In genomic region chr14:74911704-74912103, GRCh38 we compare ENCODE assay signal across 2 cellular contexts.
TF ChIP-seq lines count a peak whose summit lies in the region.

No MANE protein-coding gene starts in this region.

TF ChIP-seq in HCT116, 20 proteins besides CTCF, POLR2A, EP300 and RAD21 (continued from another document):
- TF ChIP-seq CEBPB (IDR thresholded peaks at IDR 0.05; ENCODE audit: low read depth) (no peak), EZH2phosphoT487 (IDR thresholded peaks at IDR 0.05; ENCODE audit: borderline replicate concordance) (no peak), JUND (IDR thresholded peaks at IDR 0.05) (no peak), EZH2 (IDR thresholded peaks at IDR 0.05) (no peak), CBX3 (IDR thresholded peaks at IDR 0.05; ENCODE audit: low read depth) (no peak), ZNF274 (IDR thresholded peaks at IDR 0.05; ENCODE audit: low read depth, low read length) (no peak), SP1 (IDR thresholded peaks at IDR 0.05; ENCODE audit: low read depth) (no peak), POLR2AphosphoS5 (IDR thresholded peaks at IDR 0.05; ENCODE audit: low read depth, low read length) (no peak)
TF ChIP-seq in HCT116: peak in this region for 0.

TF ChIP-seq in SK-N-SH treated with all-trans-retinoic acid at 6 μM for 48 hours, 23 proteins besides CTCF, POLR2A, EP300 and RAD21:
- TF ChIP-seq ARNTL (CRISPR knock-in tag; IDR thresholded peaks at IDR 0.05; ENCODE audit: borderline replicate concordance, low read depth) (no peak), RARB (CRISPR knock-in tag; IDR thresholded peaks at IDR 0.05) (no peak), CSDC2 (CRISPR knock-in tag; IDR thresholded peaks at IDR 0.05) (no peak), OSR1 (CRISPR knock-in tag; IDR thresholded peaks at IDR 0.05) (no peak), ZNF8 (CRISPR knock-in tag; IDR thresholded peaks at IDR 0.05) (no peak), GLIS3 (CRISPR knock-in tag; IDR thresholded peaks at IDR 0.05) (no peak), ESRRG (CRISPR knock-in tag; IDR thresholded peaks at IDR 0.05) (no peak), TOX (CRISPR knock-in tag; IDR thresholded peaks at IDR 0.05; ENCODE audit: borderline replicate concordance) (no peak), PPARA (CRISPR knock-in tag; IDR thresholded peaks at IDR 0.05; ENCODE audit: borderline replicate concordance) (no peak)
- TF ChIP-seq, protein P1, sequence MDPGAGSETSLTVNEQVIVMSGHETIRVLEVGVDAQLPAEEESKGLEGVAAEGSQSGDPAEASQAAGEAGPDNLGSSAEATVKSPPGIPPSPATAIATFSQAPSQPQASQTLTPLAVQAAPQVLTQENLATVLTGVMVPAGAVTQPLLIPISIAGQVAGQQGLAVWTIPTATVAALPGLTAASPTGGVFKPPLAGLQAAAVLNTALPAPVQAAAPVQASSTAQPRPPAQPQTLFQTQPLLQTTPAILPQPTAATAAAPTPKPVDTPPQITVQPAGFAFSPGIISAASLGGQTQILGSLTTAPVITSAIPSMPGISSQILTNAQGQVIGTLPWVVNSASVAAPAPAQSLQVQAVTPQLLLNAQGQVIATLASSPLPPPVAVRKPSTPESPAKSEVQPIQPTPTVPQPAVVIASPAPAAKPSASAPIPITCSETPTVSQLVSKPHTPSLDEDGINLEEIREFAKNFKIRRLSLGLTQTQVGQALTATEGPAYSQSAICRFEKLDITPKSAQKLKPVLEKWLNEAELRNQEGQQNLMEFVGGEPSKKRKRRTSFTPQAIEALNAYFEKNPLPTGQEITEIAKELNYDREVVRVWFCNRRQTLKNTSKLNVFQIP (CRISPR knock-in tag; IDR thresholded peaks at IDR 0.05; ENCODE audit: borderline replicate concordance, low read depth), result no peak
- TF ChIP-seq, protein P2, sequence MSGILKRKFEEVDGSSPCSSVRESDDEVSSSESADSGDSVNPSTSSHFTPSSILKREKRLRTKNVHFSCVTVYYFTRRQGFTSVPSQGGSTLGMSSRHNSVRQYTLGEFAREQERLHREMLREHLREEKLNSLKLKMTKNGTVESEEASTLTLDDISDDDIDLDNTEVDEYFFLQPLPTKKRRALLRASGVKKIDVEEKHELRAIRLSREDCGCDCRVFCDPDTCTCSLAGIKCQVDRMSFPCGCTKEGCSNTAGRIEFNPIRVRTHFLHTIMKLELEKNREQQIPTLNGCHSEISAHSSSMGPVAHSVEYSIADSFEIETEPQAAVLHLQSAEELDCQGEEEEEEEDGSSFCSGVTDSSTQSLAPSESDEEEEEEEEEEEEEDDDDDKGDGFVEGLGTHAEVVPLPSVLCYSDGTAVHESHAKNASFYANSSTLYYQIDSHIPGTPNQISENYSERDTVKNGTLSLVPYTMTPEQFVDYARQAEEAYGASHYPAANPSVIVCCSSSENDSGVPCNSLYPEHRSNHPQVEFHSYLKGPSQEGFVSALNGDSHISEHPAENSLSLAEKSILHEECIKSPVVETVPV (CRISPR knock-in tag; IDR thresholded peaks at IDR 0.05), result no peak
- TF ChIP-seq, protein P3, sequence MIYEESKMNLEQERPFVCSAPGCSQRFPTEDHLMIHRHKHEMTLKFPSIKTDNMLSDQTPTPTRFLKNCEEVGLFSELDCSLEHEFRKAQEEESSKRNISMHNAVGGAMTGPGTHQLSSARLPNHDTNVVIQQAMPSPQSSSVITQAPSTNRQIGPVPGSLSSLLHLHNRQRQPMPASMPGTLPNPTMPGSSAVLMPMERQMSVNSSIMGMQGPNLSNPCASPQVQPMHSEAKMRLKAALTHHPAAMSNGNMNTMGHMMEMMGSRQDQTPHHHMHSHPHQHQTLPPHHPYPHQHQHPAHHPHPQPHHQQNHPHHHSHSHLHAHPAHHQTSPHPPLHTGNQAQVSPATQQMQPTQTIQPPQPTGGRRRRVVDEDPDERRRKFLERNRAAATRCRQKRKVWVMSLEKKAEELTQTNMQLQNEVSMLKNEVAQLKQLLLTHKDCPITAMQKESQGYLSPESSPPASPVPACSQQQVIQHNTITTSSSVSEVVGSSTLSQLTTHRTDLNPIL (CRISPR knock-in tag; IDR thresholded peaks at IDR 0.05; ENCODE audit: low read depth), result no peak
TF ChIP-seq in SK-N-SH treated with all-trans-retinoic acid at 6 μM for 48 hours: peak in this region for 0.
